ENCODE assay signal across 21 cellular contexts in genomic region chr2:217014298-217015116, GRCh38.
"Had no signal": no experiment of that assay in that cellular context is flagged by ENCODE, and none has a peak within 500 bp of the region (broad histone marks: within the 10 kb centered on the region; RNA-seq: fewer than 3 reads in every experiment).

No MANE protein-coding gene starts in this region.

- DNase-seq: effector CD4-positive, alpha-beta T cell; heart left ventricle; hippocampal formation; kidney glomerular epithelial cell; mesendoderm; naive B cell; nephron progenitor cell; psoas muscle; retina; spleen; stimulated activated CD4-positive, alpha-beta T cell treated with anti-CD3 and anti-CD28 coated beads, Interleukin-15, amount 100 ng/mL, for 24 hours; stimulated activated CD4-positive, alpha-beta T cell treated with anti-CD3 and anti-CD28 coated beads, Interleukin-1b, Interleukin-23, amount 100 ng/mL, for 48 hours; stimulated activated CD4-positive, alpha-beta T cell treated with anti-CD3 and anti-CD28 coated beads, Interleukin-4, amount 100 ng/mL, for 4 hours; stimulated activated naive B cell treated with anti-CD40 and anti-IgM and Interleukin-4, amounts not matched to agents 10 μg/mL and 1 μg/mL and 100 μg/mL, for 72 hours; stomach; substantia nigra; transverse colon had no signal

- ATAC-seq: heart left ventricle, psoas muscle, sciatic nerve had no signal

- H3K4me1 ChIP-seq: psoas muscle, spleen had no signal

- H3K4me3 ChIP-seq: coronary artery, heart left ventricle, psoas muscle, spleen, stomach, thoracic aorta, transverse colon had no signal

- H3K9me3 ChIP-seq: neutrophil, psoas muscle, stomach, thoracic aorta had no signal

- H3K27me3 ChIP-seq: heart left ventricle, neutrophil, stomach, transverse colon had no signal

- H3K36me3 ChIP-seq: heart left ventricle, neutrophil, spleen, stomach, thoracic aorta, transverse colon had no signal

- H3K27ac ChIP-seq: coronary artery, heart left ventricle, neutrophil, psoas muscle, spleen, stomach, thoracic aorta, transverse colon had no signal
